Comparison of ENCODE assay signal across 7 cellular contexts in genomic region chr5:158695595-158696330, GRCh38.
A peak's percentile ranks its signal among the peaks of the same experiment; 100 is the strongest.
DNase-seq lines count a peak whose midpoint lies in the region; ATAC-seq, FAIRE-seq and TF ChIP-seq lines count a peak whose summit lies in the region.

No MANE protein-coding gene starts in this region.

- peaks cover 13% of the 10 kb centered on the region for H3K27me3 Mint-ChIP-seq in astrocyte (ENCODE audit: low read depth, unreplicated experiment)

- ATAC-seq in HG02610 (IDR thresholded peaks at IDR 0.05; ENCODE audit: unreplicated experiment), result peak; percentile 94

- peaks cover 11% of the 10 kb centered on the region for H3K4me1 Mint-ChIP-seq in astrocyte (ENCODE audit: low read depth, unreplicated experiment)

- H3K9me3 ChIP-seq in astrocyte (ENCODE audit: insufficient read depth, low read depth, low read length), result no peaks in the 10 kb centered on the region

- H3K4me3 ChIP-seq in astrocyte (ENCODE audit: insufficient read depth, low read depth, low read length), result no peak overlapping the region

- in situ Hi-C loops in GM13977 (cut with MboI; ENCODE audit: low pct_unique_long_range_greater_than_20kb, low sequenced_read_pairs, unreplicated experiment), result no loop called here

- no peaks in the 10 kb centered on the region for H3K36me3 Mint-ChIP-seq in astrocyte (ENCODE audit: low read depth, unreplicated experiment)

- no peak overlapping the region for H3K4me3 Mint-ChIP-seq in astrocyte (ENCODE audit: unreplicated experiment)

- H4K20me1 ChIP-seq in astrocyte (ENCODE audit: insufficient read depth, low read length), result no peaks in the 10 kb centered on the region

- H3K9me3 Mint-ChIP-seq in astrocyte (ENCODE audit: unreplicated experiment), result no peaks in the 10 kb centered on the region

- FAIRE-seq in astrocyte (lab: Jason Lieb, UNC), result peak; percentile 76

- H3K4me2 ChIP-seq in astrocyte (ENCODE audit: low read length), result no peak overlapping the region

- no peak overlapping the region for H2AFZ ChIP-seq in astrocyte (ENCODE audit: low read depth, low read length)

- H3K9ac ChIP-seq in astrocyte (ENCODE audit: low read length), result no peak overlapping the region

- H3K27me3 ChIP-seq in astrocyte (ENCODE audit: insufficient read depth, low read length), result no peaks in the 10 kb centered on the region

- H3K79me2 ChIP-seq in astrocyte (ENCODE audit: insufficient read depth, low read length), result no peaks in the 10 kb centered on the region

- no peak overlapping the region for H3K27ac Mint-ChIP-seq in astrocyte (ENCODE audit: unreplicated experiment)

- TF ChIP-seq CTCF in GM13977 (IDR thresholded peaks at IDR 0.05; ENCODE audit: extremely low read depth, insufficient read depth, missing control alignments) (peak; percentile 93), astrocyte (IDR thresholded peaks at IDR 0.05; ENCODE audit: insufficient read depth, low read depth, low read length) (peak; percentile 91)

- no peaks in the 10 kb centered on the region for H3K4me1 ChIP-seq in astrocyte (ENCODE audit: insufficient read depth, low read length)

- H3K36me3 ChIP-seq in astrocyte (ENCODE audit: insufficient read depth, low read length), result no peaks in the 10 kb centered on the region

- no peak overlapping the region for H3K27ac ChIP-seq in astrocyte (ENCODE audit: low read depth, low read length)

- DNase-seq in GM13977 (ENCODE audit: low spot score), result peak; percentile 65
- DNase-seq in NCI-H1092 treated with DMSO at 0.1 percent for 48 hours (lab: John Stamatoyannopoulos, UW), result peak; percentile 61
- peak; percentile 62 for DNase-seq in T-helper 9 cell
- peak; percentile 30 for DNase-seq in astrocyte (ENCODE audit: low read depth)
- DNase-seq in hypothalamus (lab: John Stamatoyannopoulos, UW), result peak in 46 of 51 donors; percentile 2 to 81 (median 44)
- DNase-seq in smooth muscle cell of the brain vasculature (ENCODE audit: low read depth, low spot score), result peak; percentile 46
